8 cellular contexts compared by ENCODE assay signal in genomic region chr14:74038015-74038859, GRCh38. TPM values are rescaled to one million over a fixed set of nuclear protein-coding genes. Genes with fewer than 3 reads are reported as not detected.
DNase-seq lines count a peak whose midpoint lies in the region; TF ChIP-seq lines count a peak whose summit lies in the region.

No MANE protein-coding gene starts in this region.

- peak in 4 of 5 donors; percentile 40 to 55 (median 50) for DNase-seq in CD4-positive, alpha-beta memory T cell
- DNase-seq in H4 (ENCODE audit: low spot score) = peak; percentile 38
- DNase-seq in NCI-H524 (lab: John Stamatoyannopoulos, UW) = peak; percentile 68 to 82
- DNase-seq in astrocyte of the spinal cord (ENCODE audit: low read depth, low spot score) = peak; percentile 76
- peak; percentile 44 for DNase-seq in kidney glomerular epithelial cell (lab: John Stamatoyannopoulos, UW)
- DNase-seq in uterus = no peak
- DNase-seq in stimulated activated CD4-positive, alpha-beta T cell treated with anti-CD3 and anti-CD28 coated beads, Interleukin-4, amount 100 ng/mL, for 4 hours = no peak
- no peak for DNase-seq in activated T-helper 2 cell treated with anti-CD3 and anti-CD28 coated beads, Interferon-gamma antibody, Interleukin-2, Interleukin-4, amounts not matched to agents 10 μg/mL and 5 μg/mL and 100 μg/mL, durations not matched to agents 14 hours and 24 hours and 36 hours (ENCODE audit: low spot score)

- H3K36me3 Mint-ChIP-seq in CD4-positive, alpha-beta memory T cell = no peaks in the 10 kb centered on the region
- H3K36me3 Mint-ChIP-seq in activated T-helper 2 cell treated with anti-CD3 and anti-CD28 coated beads, Interferon-gamma antibody, Interleukin-2, Interleukin-4, amounts not matched to agents 10 μg/mL and 5 μg/mL and 100 μg/mL, durations not matched to agents 14 hours and 24 hours and 36 hours (ENCODE audit: low read depth) = no peaks in the 10 kb centered on the region

- no peaks in the 10 kb centered on the region for H3K36me3 ChIP-seq in CD4-positive, alpha-beta memory T cell (ENCODE audit: insufficient read depth, low read length)
- no peaks in the 10 kb centered on the region for H3K36me3 ChIP-seq in uterus

- no peak overlapping the region for H3K4me3 ChIP-seq in CD4-positive, alpha-beta memory T cell (ENCODE audit: low read length in 2 of 2)
- H3K4me3 ChIP-seq in astrocyte of the spinal cord (ENCODE audit: low read depth, low read length) (no peak overlapping the region), uterus (no peak overlapping the region)

- POLR2A ChIA-PET in CD4-positive, alpha-beta memory T cell (lab: Charles Lee; ENCODE audit: partially characterized antibody) = no interaction called here

- no peak overlapping the region for H3K4me3 Mint-ChIP-seq in CD4-positive, alpha-beta memory T cell
- H3K4me3 Mint-ChIP-seq in activated T-helper 2 cell treated with anti-CD3 and anti-CD28 coated beads, Interferon-gamma antibody, Interleukin-2, Interleukin-4, amounts not matched to agents 10 μg/mL and 5 μg/mL and 100 μg/mL, durations not matched to agents 14 hours and 24 hours and 36 hours (ENCODE audit: low read depth) = no peak overlapping the region

- TF ChIP-seq CTCF in astrocyte of the spinal cord (IDR thresholded peaks at IDR 0.05; ENCODE audit: low read depth, low read length) (peak; percentile 57), uterus (IDR thresholded peaks at IDR 0.05) (peak; percentile 51 to 63 (median 59))

- no peaks in the 10 kb centered on the region for H3K9me3 ChIP-seq in CD4-positive, alpha-beta memory T cell (ENCODE audit: control insufficient read depth in 1 of 2, low read length in 2 of 2)
- H3K9me3 ChIP-seq in uterus = no peaks in the 10 kb centered on the region

- H3K27me3 ChIP-seq in CD4-positive, alpha-beta memory T cell (ENCODE audit: insufficient read depth, low read length) = no peaks in the 10 kb centered on the region
- no peaks in the 10 kb centered on the region for H3K27me3 ChIP-seq in uterus

- in situ Hi-C loops in astrocyte of the spinal cord (cut with HindIII; ENCODE audit: low sequenced_read_pairs) = no loop called here

- H3K27ac Mint-ChIP-seq in CD4-positive, alpha-beta memory T cell = peak overlapping the region in 3 of 7 donors; percentile 5 to 41 (median 13)
- H3K27ac Mint-ChIP-seq in activated T-helper 2 cell treated with anti-CD3 and anti-CD28 coated beads, Interferon-gamma antibody, Interleukin-2, Interleukin-4, amounts not matched to agents 10 μg/mL and 5 μg/mL and 100 μg/mL, durations not matched to agents 14 hours and 24 hours and 36 hours = no peak overlapping the region

- no peaks in the 10 kb centered on the region for H3K9me3 Mint-ChIP-seq in CD4-positive, alpha-beta memory T cell
- no peaks in the 10 kb centered on the region for H3K9me3 Mint-ChIP-seq in activated T-helper 2 cell treated with anti-CD3 and anti-CD28 coated beads, Interferon-gamma antibody, Interleukin-2, Interleukin-4, amounts not matched to agents 10 μg/mL and 5 μg/mL and 100 μg/mL, durations not matched to agents 14 hours and 24 hours and 36 hours

- TF ChIP-seq POLR2A in uterus (IDR thresholded peaks at IDR 0.05) = no peak

- no peaks in the 10 kb centered on the region for H3K27me3 Mint-ChIP-seq in CD4-positive, alpha-beta memory T cell
- no peaks in the 10 kb centered on the region for H3K27me3 Mint-ChIP-seq in activated T-helper 2 cell treated with anti-CD3 and anti-CD28 coated beads, Interferon-gamma antibody, Interleukin-2, Interleukin-4, amounts not matched to agents 10 μg/mL and 5 μg/mL and 100 μg/mL, durations not matched to agents 14 hours and 24 hours and 36 hours (ENCODE audit: low read depth)

- intact Hi-C loops in CD4-positive, alpha-beta memory T cell (cut with micrococcal nuclease) = loop anchor here (2.0 kb wide), 1 partner anchor 213 kb away; no protein-coding TSS in a partner anchor
- intact Hi-C loops in uterus (cut with DNase I; ENCODE audit: low total_unique reads) = no loop called here
- intact Hi-C loops in activated T-helper 2 cell treated with anti-CD3 and anti-CD28 coated beads, Interferon-gamma antibody, Interleukin-2, Interleukin-4, amounts not matched to agents 10 μg/mL and 5 μg/mL and 100 μg/mL, durations not matched to agents 14 hours and 24 hours and 36 hours (cut with micrococcal nuclease) = no loop called here

- no peaks in the 10 kb centered on the region for H3K4me1 Mint-ChIP-seq in CD4-positive, alpha-beta memory T cell
- H3K4me1 Mint-ChIP-seq in activated T-helper 2 cell treated with anti-CD3 and anti-CD28 coated beads, Interferon-gamma antibody, Interleukin-2, Interleukin-4, amounts not matched to agents 10 μg/mL and 5 μg/mL and 100 μg/mL, durations not matched to agents 14 hours and 24 hours and 36 hours (ENCODE audit: low read depth) = no peaks in the 10 kb centered on the region

- no peaks in the 10 kb centered on the region for H3K4me1 ChIP-seq in CD4-positive, alpha-beta memory T cell (ENCODE audit: insufficient read depth, low read length)
- no peaks in the 10 kb centered on the region for H3K4me1 ChIP-seq in uterus

- H3K27ac ChIP-seq in CD4-positive, alpha-beta memory T cell (ENCODE audit: low read depth, low read length) = no peak overlapping the region
- H3K27ac ChIP-seq in uterus = no peak overlapping the region

- CTCF ChIA-PET in CD4-positive, alpha-beta memory T cell (lab: Charles Lee; ENCODE audit: partially characterized antibody) = interaction anchor here (0.6 to 1.3 kb wide), 4 partner anchors 58 to 530 kb away, joined by 3 to 5 read pairs (median 3); no protein-coding TSS in a partner anchor

RNA-seq across cellular contexts. Expression of gene BBOF1, which starts 19.1 kb away (rescaled TPM):
- 1 to 10 TPM; 2.6 TPM for total RNA-seq in CD4-positive, alpha-beta memory T cell
- polyA plus RNA-seq in CD4-positive, alpha-beta memory T cell = 1 to 10 TPM; 1.8 to 2.4 TPM
- total RNA-seq in H4 (2014; rRNA removed; shearing (Covaris generic)) = 0.70 and 1.4 TPM in 2 replicates
- 10 to 100 TPM; 14.0 to 22.0 (median 15.0) TPM for total RNA-seq in uterus
- 0.23 and 0.82 TPM in 2 replicates for total RNA-seq in activated T-helper 2 cell treated with anti-CD3 and anti-CD28 coated beads, Interferon-gamma antibody, Interleukin-2, Interleukin-4, amounts not matched to agents 10 μg/mL and 5 μg/mL and 100 μg/mL, durations not matched to agents 14 hours and 24 hours and 36 hours

RNA-seq across cellular contexts. Expression of gene ENTPD5, which starts 19.1 kb away (rescaled TPM):
- 10 to 100 TPM; 15.0 to 16.2 TPM for total RNA-seq in CD4-positive, alpha-beta memory T cell
- polyA plus RNA-seq in CD4-positive, alpha-beta memory T cell = 1 to 10 TPM; 2.8 to 4.4 TPM
- 2.9 and 5.6 TPM in 2 replicates for total RNA-seq in H4 (2014; rRNA removed; shearing (Covaris generic))
- total RNA-seq in uterus = 100 to 1,000 TPM in 1 of 4 donors, 10 to 100 TPM in 2, under 1 TPM in 1; 0.59 to 285 (median 14.0) TPM
- 9.9 and 11.5 TPM in 2 replicates for total RNA-seq in activated T-helper 2 cell treated with anti-CD3 and anti-CD28 coated beads, Interferon-gamma antibody, Interleukin-2, Interleukin-4, amounts not matched to agents 10 μg/mL and 5 μg/mL and 100 μg/mL, durations not matched to agents 14 hours and 24 hours and 36 hours

RNA-seq across cellular contexts. Expression of gene ALDH6A1, which starts 46.0 kb away (rescaled TPM):
- total RNA-seq in CD4-positive, alpha-beta memory T cell = 10 to 100 TPM; 21.7 to 22.5 TPM
- polyA plus RNA-seq in CD4-positive, alpha-beta memory T cell = 10 to 100 TPM; 22.2 to 23.1 TPM
- 13.3 and 15.1 TPM in 2 replicates for total RNA-seq in H4 (2014; rRNA removed; shearing (Covaris generic))
- 10 to 100 TPM in 3 of 4 donors, 1 to 10 TPM in 1; 10.0 to 85.0 (median 49.5) TPM for total RNA-seq in uterus
- 14.8 and 17.6 TPM in 2 replicates for total RNA-seq in activated T-helper 2 cell treated with anti-CD3 and anti-CD28 coated beads, Interferon-gamma antibody, Interleukin-2, Interleukin-4, amounts not matched to agents 10 μg/mL and 5 μg/mL and 100 μg/mL, durations not matched to agents 14 hours and 24 hours and 36 hours

RNA-seq across cellular contexts. Expression of gene LIN52, which starts 46.5 kb away (rescaled TPM):
- total RNA-seq in CD4-positive, alpha-beta memory T cell = 10 to 100 TPM in 1 of 2 experiments, 1 to 10 TPM in 1; 9.4 to 11.0 TPM
- polyA plus RNA-seq in CD4-positive, alpha-beta memory T cell = 10 to 100 TPM; 12.9 to 17.5 TPM
- 13.0 TPM in 2 replicates for total RNA-seq in H4 (2014; rRNA removed; shearing (Covaris generic))
- 10 to 100 TPM in 3 of 4 donors, 1 to 10 TPM in 1; 4.4 to 12.7 (median 11.7) TPM for total RNA-seq in uterus
- 16.7 and 19.0 TPM in 2 replicates for total RNA-seq in activated T-helper 2 cell treated with anti-CD3 and anti-CD28 coated beads, Interferon-gamma antibody, Interleukin-2, Interleukin-4, amounts not matched to agents 10 μg/mL and 5 μg/mL and 100 μg/mL, durations not matched to agents 14 hours and 24 hours and 36 hours

Comparison
In these comparisons a context has a peak if more than half of its experiments do, and no peak if none do; other contexts are left out.
1. DNase-seq: peak in CD4-positive, alpha-beta memory T cell (4 of 5), H4 (single experiment), NCI-H524 (2 of 2), astrocyte of the spinal cord (single experiment) and kidney glomerular epithelial cell (single experiment); none in uterus (0 of 2), stimulated activated CD4-positive, alpha-beta T cell treated with anti-CD3 and anti-CD28 coated beads, Interleukin-4, amount 100 ng/mL, for 4 hours (0 of 2) and activated T-helper 2 cell treated with anti-CD3 and anti-CD28 coated beads, Interferon-gamma antibody, Interleukin-2, Interleukin-4, amounts not matched to agents 10 μg/mL and 5 μg/mL and 100 μg/mL, durations not matched to agents 14 hours and 24 hours and 36 hours (single experiment).